Comparison of ENCODE assay signal across 9 cellular contexts in the genomic region with DNA sequence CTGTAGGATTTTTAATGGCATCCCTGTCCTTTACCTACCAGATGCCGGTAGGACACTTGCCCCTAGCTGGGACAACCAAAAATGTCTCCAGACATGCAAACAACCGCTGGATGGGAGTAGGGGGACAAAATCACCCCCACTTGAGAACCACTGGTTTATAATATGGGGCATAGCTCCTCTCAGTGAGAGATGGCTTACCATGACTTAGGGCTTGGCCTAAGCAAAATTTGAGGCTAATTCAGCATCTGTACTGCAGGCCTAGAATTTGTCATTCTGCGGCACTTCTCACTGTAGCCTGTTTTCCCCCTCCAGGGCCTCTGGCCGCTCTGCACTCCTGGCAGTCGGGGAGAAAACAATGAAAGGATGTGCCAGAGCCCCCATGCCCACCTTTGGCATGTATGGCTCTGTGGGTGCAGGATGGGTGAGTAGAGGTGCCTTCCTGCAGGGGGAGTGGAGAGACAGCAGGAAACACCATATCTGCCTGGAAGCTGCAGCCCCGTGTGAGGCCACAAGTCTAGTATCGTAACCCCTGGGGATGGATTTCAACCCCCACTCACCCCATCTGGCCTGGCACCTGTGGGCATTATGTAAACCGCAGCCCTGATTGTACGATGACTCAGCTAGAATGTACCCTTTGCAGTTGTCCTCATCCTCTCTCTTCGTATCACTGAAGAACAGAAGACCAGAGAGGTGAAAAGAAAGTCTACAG.
DNase-seq lines count a peak whose midpoint lies in the region; ATAC-seq and TF ChIP-seq lines count a peak whose summit lies in the region.
"Had no signal": no experiment of that assay in that cellular context is flagged by ENCODE, and none has a peak within 500 bp of the region (broad histone marks: within the 10 kb centered on the region; RNA-seq: fewer than 3 reads in every experiment).

No MANE protein-coding gene starts in this region.

- H3K36me3 ChIP-seq in brain microvascular endothelial cell (replicated peaks) (no peaks in the 10 kb centered on the region), suprapubic skin (no peaks in the 10 kb centered on the region)

- no peak overlapping the region for H3K27ac ChIP-seq in brain microvascular endothelial cell
- no peak overlapping the region for H3K27ac ChIP-seq in suprapubic skin

- TF ChIP-seq CTCF in brain microvascular endothelial cell (IDR thresholded peaks at IDR 0.05; ENCODE audit: low read depth, low read length, missing control alignments), result peak; percentile 46
- TF ChIP-seq CTCF in suprapubic skin (IDR thresholded peaks at IDR 0.05), result no peak

- H3K27me3 ChIP-seq in brain microvascular endothelial cell (replicated peaks) (no peaks in the 10 kb centered on the region), suprapubic skin (peaks cover 4% of the 10 kb centered on the region)

- no peaks in the 10 kb centered on the region for H3K4me1 ChIP-seq in suprapubic skin

- ATAC-seq in GM19468 (IDR thresholded peaks at IDR 0.05; ENCODE audit: extremely low read depth, unreplicated experiment), result peak; percentile 60
- ATAC-seq: stimulated activated naive B cell treated with anti-CD40 and anti-IgM and Interleukin-4, amounts not matched to agents 10 μg/mL and 1 μg/mL and 100 μg/mL, for 72 hours had no signal

- TF ChIP-seq EP300 in suprapubic skin (IDR thresholded peaks at IDR 0.05), result no peak

- DNase-seq in Daoy (ENCODE audit: low read depth), result peak; percentile 86
- peak; percentile 66 for DNase-seq in HK-2 (ENCODE audit: unreplicated experiment)
- DNase-seq in brain microvascular endothelial cell, result no peak
- no peak for DNase-seq in T-helper 2 cell
- no peak for DNase-seq in NCI-H1694 treated with DMSO at 0.1 percent for 48 hours (lab: John Stamatoyannopoulos, UW)
- no peak for DNase-seq in suprapubic skin (ENCODE audit: low spot score in 2 of 2)
- DNase-seq in activated CD4-positive, CD25-positive, alpha-beta regulatory T cell treated with anti-CD3 and anti-CD28 coated beads, Interleukin-2, amount 50 U/mL, for 72 hours, result no peak
- DNase-seq: stimulated activated naive B cell treated with anti-CD40 and anti-IgM and Interleukin-4, amounts not matched to agents 10 μg/mL and 1 μg/mL and 100 μg/mL, for 72 hours had no signal

- no peaks in the 10 kb centered on the region for H3K9me3 ChIP-seq in suprapubic skin

- WGBS in suprapubic skin, result 83% methylated on average over 10 of the region's 10 CpGs

- no peak overlapping the region for H3K4me3 ChIP-seq in brain microvascular endothelial cell (ENCODE audit: low read depth, low read length)
- no peak overlapping the region for H3K4me3 ChIP-seq in suprapubic skin

- no peak for TF ChIP-seq POLR2A in suprapubic skin (IDR thresholded peaks at IDR 0.05)

- in situ Hi-C loops in brain microvascular endothelial cell (cut with HindIII; ENCODE audit: low pct_ligation_motif_present, low sequenced_read_pairs), result no loop called here

Comparison
In these comparisons a context has a peak if more than half of its experiments do, and no peak if none do; other contexts are left out.
1. DNase-seq: peak in Daoy (single experiment) and HK-2 (single experiment); none in brain microvascular endothelial cell (single experiment), T-helper 2 cell (0 of 5), NCI-H1694 treated with DMSO at 0.1 percent for 48 hours (single experiment), suprapubic skin (0 of 2) and activated CD4-positive, CD25-positive, alpha-beta regulatory T cell treated with anti-CD3 and anti-CD28 coated beads, Interleukin-2, amount 50 U/mL, for 72 hours (single experiment).